1 cellular context compared by ENCODE assay signal in genomic region chr12:121758536-121758935, GRCh38.
TF ChIP-seq lines count a peak whose summit lies in the region.

No MANE protein-coding gene starts in this region.

TF ChIP-seq in K562, 482 proteins besides CTCF, POLR2A, EP300 and RAD21:
- TF ChIP-seq ZNF263 (CRISPR knock-in tag; IDR thresholded peaks at IDR 0.05; ENCODE audit: borderline replicate concordance) (peak; percentile 80), TFAP4 (CRISPR knock-in tag; IDR thresholded peaks at IDR 0.05; ENCODE audit: borderline replicate concordance) (peak; percentile 52; the same call in 1 of the 2 replicates), POLR2G (IDR thresholded peaks at IDR 0.05; ENCODE audit: low read depth, low read length) (peak; percentile 52), ZBTB33 (CRISPR knock-in tag; IDR thresholded peaks at IDR 0.05) (peak; percentile 81)
